ENCODE assay signal across 8 cellular contexts in genomic region chr7:31883761-31884164, GRCh38.
DNase-seq lines count a peak whose midpoint lies in the region; FAIRE-seq and TF ChIP-seq lines count a peak whose summit lies in the region.

No MANE protein-coding gene starts in this region.

- FAIRE-seq in GM19239 (lab: Jason Lieb, UNC), result no peak

- H3K36me3 Mint-ChIP-seq in dendritic cell treated with granulocyte-macrophage colony-stimulating factor and Interleukin-4, amounts not matched to agents 40 ng/mL and 50 ng/mL, for 4 days (ENCODE audit: low read depth), result no peaks in the 10 kb centered on the region

- intact Hi-C loops in dendritic cell treated with granulocyte-macrophage colony-stimulating factor and Interleukin-4, amounts not matched to agents 40 ng/mL and 50 ng/mL, for 4 days (cut with micrococcal nuclease), result loop anchor here (10.0 kb wide), 1 partner anchor 219 kb away; no protein-coding TSS in a partner anchor

- peak overlapping the region; percentile 51 for H3K27ac Mint-ChIP-seq in dendritic cell treated with granulocyte-macrophage colony-stimulating factor and Interleukin-4, amounts not matched to agents 40 ng/mL and 50 ng/mL, for 4 days

- H3K4me1 Mint-ChIP-seq in dendritic cell treated with granulocyte-macrophage colony-stimulating factor and Interleukin-4, amounts not matched to agents 40 ng/mL and 50 ng/mL, for 4 days (ENCODE audit: low read depth), result peaks cover 17% of the 10 kb centered on the region

- H3K4me3 ChIP-seq in AG04449 (ENCODE audit: low read depth, low read length) (no peak overlapping the region), HL-60 (replicated peaks; ENCODE audit: insufficient read depth, low read length) (no peak overlapping the region)

- H3K27me3 Mint-ChIP-seq in dendritic cell treated with granulocyte-macrophage colony-stimulating factor and Interleukin-4, amounts not matched to agents 40 ng/mL and 50 ng/mL, for 4 days, result peaks cover 2% of the 10 kb centered on the region

- DNase-seq in AG04449 (ENCODE audit: low read depth, low spot score) (peak; percentile 37), GM19239 (ENCODE audit: insufficient read length, low spot score) (peak; percentile 1), HL-60 (ENCODE audit: low read depth in 1 of 2, low spot score in 1 of 2) (peak; percentile 34 to 44), pons (ENCODE audit: low spot score) (peak; percentile 95), NCI-H2029 treated with DMSO at 0.1 percent for 48 hours (lab: John Stamatoyannopoulos, UW) (no peak), NCI-H2029 (lab: John Stamatoyannopoulos, UW) (no peak)
- DNase-seq in activated CD8-positive, alpha-beta memory T cell treated with anti-CD3 and anti-CD28 coated beads, Interleukin-2, amount 50 U/mL, for 4 hours, result no peak

- TF ChIP-seq CTCF in AG04449 (IDR thresholded peaks at IDR 0.05; ENCODE audit: insufficient read depth, low read length, missing control alignments) (no peak), HL-60 (IDR thresholded peaks at IDR 0.05; ENCODE audit: insufficient read depth, low read length) (no peak)

- CTCF ChIA-PET in AG04449 (lab: Yijun Ruan, JAX), result interaction anchor here (0.9 to 1.2 kb wide), 3 partner anchors 10 to 280 kb away, joined by 3 read pairs; no protein-coding TSS in a partner anchor

- no peak overlapping the region for H3K4me3 Mint-ChIP-seq in dendritic cell treated with granulocyte-macrophage colony-stimulating factor and Interleukin-4, amounts not matched to agents 40 ng/mL and 50 ng/mL, for 4 days

- H3K27ac ChIP-seq in HL-60 (replicated peaks), result peak overlapping the region; percentile 25

- no peaks in the 10 kb centered on the region for H3K27me3 ChIP-seq in HL-60 (ENCODE audit: insufficient read depth, poor library complexity, severe bottlenecking)

- POLR2A ChIA-PET in AG04449 (lab: Yijun Ruan, JAX), result no interaction called here

- H3K9me3 Mint-ChIP-seq in dendritic cell treated with granulocyte-macrophage colony-stimulating factor and Interleukin-4, amounts not matched to agents 40 ng/mL and 50 ng/mL, for 4 days, result peaks cover 13% of the 10 kb centered on the region

Comparison
In these comparisons a context has a peak if more than half of its experiments do, and no peak if none do; other contexts are left out.
1. DNase-seq: peak in AG04449 (single experiment), GM19239 (single experiment), HL-60 (2 of 2) and pons (single experiment); none in activated CD8-positive, alpha-beta memory T cell treated with anti-CD3 and anti-CD28 coated beads, Interleukin-2, amount 50 U/mL, for 4 hours (single experiment), NCI-H2029 treated with DMSO at 0.1 percent for 48 hours (single experiment) and NCI-H2029 (single experiment).